Comparison of ENCODE assay signal across 18 cellular contexts in genomic region chr10:61950449-61951143, GRCh38.
"Had no signal": no experiment of that assay in that cellular context is flagged by ENCODE, and none has a peak within 500 bp of the region (broad histone marks: within the 10 kb centered on the region; RNA-seq: fewer than 3 reads in every experiment).

No MANE protein-coding gene starts in this region.

- DNase-seq: activated CD4-positive, alpha-beta T cell treated with anti-CD3 and anti-CD28 coated beads for 4 hours; activated CD8-positive, alpha-beta T cell treated with anti-CD3 and anti-CD28 coated beads for 36 hours; activated naive CD4-positive, alpha-beta T cell treated with anti-CD3 and anti-CD28 coated beads, Interleukin-2, amount 10 ng/mL, durations not matched to agents 7 days and 5 days; amniotic stem cell; body of pancreas; central memory CD4-positive, alpha-beta T cell; cortex of kidney; effector CD8-positive, alpha-beta T cell; foreskin melanocyte; heart right ventricle; islet precursor cell; left ventricle myocardium superior; retina; thyroid gland; uterus had no signal

- H3K27ac ChIP-seq: body of pancreas, heart right ventricle, parathyroid adenoma, skin epidermis, thyroid gland, uterus had no signal

- H2AFZ ChIP-seq: parathyroid adenoma had no signal

- H3K4me1 ChIP-seq: body of pancreas, heart right ventricle, parathyroid adenoma, thyroid gland had no signal

- H3K9me3 ChIP-seq: body of pancreas, heart right ventricle, thyroid gland, uterus had no signal

- H3K4me3 ChIP-seq: body of pancreas, heart right ventricle, skin epidermis, thyroid gland, uterus had no signal

- H3K9ac ChIP-seq: parathyroid adenoma had no signal

- H3K36me3 ChIP-seq: thyroid gland, uterus had no signal

- ATAC-seq: activated CD8-positive, alpha-beta T cell treated with anti-CD3 and anti-CD28 coated beads for 36 hours; body of pancreas; heart right ventricle; left ventricle myocardium superior; stimulated activated effector memory CD8-positive, alpha-beta T cell treated with anti-CD3 and anti-CD28 coated beads, Interleukin-12 subunit alpha, Interleukin-12 subunit beta, amount 100 ng/mL, for 72 hours had no signal

- H3K27me3 ChIP-seq: body of pancreas, heart right ventricle, thyroid gland, uterus had no signal

- H3K79me2 ChIP-seq: parathyroid adenoma had no signal
